26 cellular contexts compared by ENCODE assay signal in the genomic region with DNA sequence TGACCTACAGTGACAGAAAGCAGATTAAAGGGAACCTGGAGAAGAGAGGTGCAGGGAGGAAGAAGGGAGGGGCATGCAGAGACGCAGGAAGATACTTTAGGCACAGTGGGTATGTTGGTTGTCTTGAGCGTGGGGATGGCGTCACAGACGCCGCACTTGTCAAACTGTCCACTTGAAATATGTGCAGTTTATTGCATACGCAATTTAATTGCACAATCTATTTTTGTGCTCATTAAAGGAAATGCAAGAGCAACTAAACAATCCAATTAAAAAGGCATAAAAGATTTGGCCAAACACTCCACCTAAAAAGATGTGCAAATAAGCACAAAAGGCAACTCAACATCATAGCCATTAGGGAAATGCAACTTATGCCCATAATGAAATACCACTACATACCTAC.
"Had no signal": no experiment of that assay in that cellular context is flagged by ENCODE, and none has a peak within 500 bp of the region (broad histone marks: within the 10 kb centered on the region; RNA-seq: fewer than 3 reads in every experiment).

No MANE protein-coding gene starts in this region.

- H3K36me3 ChIP-seq: left lung, lower lobe of right lung, pancreas, prostate gland, stomach, thyroid gland, transverse colon, upper lobe of left lung had no signal

- DNase-seq: left colon; left lung; lower lobe of right lung; mammary epithelial cell; mesenchymal stem cell; naive thymus-derived CD8-positive, alpha-beta T cell; nucleus accumbens; pancreas; posterior cingulate gyrus; retina; right cardiac atrium; stimulated activated CD4-positive, alpha-beta T cell treated with anti-CD3 and anti-CD28 coated beads, Interleukin-12 subunit alpha, Interleukin-12 subunit beta, amount 100 ng/mL, for 4 hours; stimulated activated CD4-positive, alpha-beta T cell treated with anti-CD3 and anti-CD28 coated beads, Interleukin-15, amount 100 ng/mL, for 24 hours; stimulated activated CD4-positive, alpha-beta T cell treated with anti-CD3 and anti-CD28 coated beads, Interleukin-2, amount 100 ng/mL, for 24 hours; stimulated activated CD4-positive, alpha-beta T cell treated with anti-CD3 and anti-CD28 coated beads, Interleukin-4, amount 100 ng/mL, for 1 hour; stimulated activated naive B cell treated with anti-CD40 and anti-IgM and Interleukin-4, amounts not matched to agents 10 μg/mL and 1 μg/mL and 100 μg/mL, for 72 hours; stimulated activated naive CD8-positive, alpha-beta T cell treated with anti-CD3 and anti-CD28 coated beads, Interleukin-15, Interleukin-2, amounts not matched to agents 100 U/mL and 50 U/mL, for 24 hours; stomach; testis; thyroid gland; transverse colon; upper lobe of left lung had no signal

- H3K27ac ChIP-seq: hepatocyte, left lung, lower lobe of right lung, pancreas, prostate gland, skin epidermis, stomach, testis, thyroid gland, transverse colon, upper lobe of left lung had no signal

- H3K4me1 ChIP-seq: pancreas, prostate gland, testis, transverse colon, upper lobe of left lung had no signal

- H3K9me3 ChIP-seq: left lung, lower lobe of right lung, pancreas, prostate gland, stomach, testis, thyroid gland, transverse colon, upper lobe of left lung had no signal

- H3K27me3 ChIP-seq: hepatocyte, left lung, pancreas, stomach, testis, thyroid gland, transverse colon, upper lobe of left lung had no signal

- FAIRE-seq: keratinocyte, pancreas had no signal

- H3K4me3 ChIP-seq: hepatocyte, left lung, lower lobe of right lung, pancreas, prostate gland, skin epidermis, stomach, testis, thyroid gland, transverse colon, upper lobe of left lung had no signal
